26 cellular contexts compared by ENCODE assay signal in genomic region chr3:143333367-143333766, GRCh38.
"Had no signal": no experiment of that assay in that cellular context is flagged by ENCODE, and none has a peak within 500 bp of the region (broad histone marks: within the 10 kb centered on the region; RNA-seq: fewer than 3 reads in every experiment).

No MANE protein-coding gene starts in this region.

- H3K36me3 ChIP-seq: brain microvascular endothelial cell had no signal

- H3K27me3 ChIP-seq: brain microvascular endothelial cell, dorsolateral prefrontal cortex had no signal

- H3K36me3 Mint-ChIP-seq: activated naive CD4-positive, alpha-beta T cell treated with anti-CD3 and anti-CD28 coated beads, Interleukin-2, amount 10 ng/mL, durations not matched to agents 7 days and 5 days had no signal

- H3K4me3 Mint-ChIP-seq: activated CD4-positive, alpha-beta memory T cell treated with anti-CD3 and anti-CD28 coated beads, Interleukin-2, amount 10 ng/mL, durations not matched to agents 7 days and 5 days; activated CD4-positive, alpha-beta T cell treated with anti-CD3 and anti-CD28 coated beads, Interleukin-2, amount 10 ng/mL, durations not matched to agents 7 days and 5 days; activated naive CD4-positive, alpha-beta T cell treated with anti-CD3 and anti-CD28 coated beads, Interleukin-2, amount 10 ng/mL, durations not matched to agents 7 days and 5 days; activated naive CD8-positive, alpha-beta T cell; activated T-cell treated with anti-CD3 and anti-CD28 coated beads, Interleukin-2, amount 50 U/mL, for 24 hours; activated T-cell treated with anti-CD3 and anti-CD28 coated beads, Interleukin-2, amount 50 U/mL, for 72 hours; central memory CD8-positive, alpha-beta T cell; dendritic cell treated with granulocyte-macrophage colony-stimulating factor and Interleukin-4, amounts not matched to agents 40 ng/mL and 50 ng/mL, for 4 days; endodermal cell had no signal

- H3K9me3 Mint-ChIP-seq: activated CD4-positive, alpha-beta memory T cell treated with anti-CD3 and anti-CD28 coated beads, Interleukin-2, amount 10 ng/mL, durations not matched to agents 7 days and 5 days; activated CD4-positive, alpha-beta T cell treated with anti-CD3 and anti-CD28 coated beads, Interleukin-2, amount 10 ng/mL, durations not matched to agents 7 days and 5 days; activated naive CD4-positive, alpha-beta T cell treated with anti-CD3 and anti-CD28 coated beads, Interleukin-2, amount 10 ng/mL, durations not matched to agents 7 days and 5 days; activated T-cell treated with anti-CD3 and anti-CD28 coated beads, Interleukin-2, amount 50 U/mL, for 24 hours; activated T-cell treated with anti-CD3 and anti-CD28 coated beads, Interleukin-2, amount 50 U/mL, for 72 hours; central memory CD8-positive, alpha-beta T cell had no signal

- ATAC-seq: activated T-cell treated with anti-CD3 and anti-CD28 coated beads, Interleukin-2, amount 50 U/mL, for 72 hours; esophagus mucosa had no signal

- H3K27ac Mint-ChIP-seq: activated CD4-positive, alpha-beta memory T cell treated with anti-CD3 and anti-CD28 coated beads, Interleukin-2, amount 10 ng/mL, durations not matched to agents 7 days and 5 days; activated CD4-positive, alpha-beta T cell treated with anti-CD3 and anti-CD28 coated beads, Interleukin-2, amount 10 ng/mL, durations not matched to agents 7 days and 5 days; activated naive CD4-positive, alpha-beta T cell treated with anti-CD3 and anti-CD28 coated beads, Interleukin-2, amount 10 ng/mL, durations not matched to agents 7 days and 5 days; activated naive CD8-positive, alpha-beta T cell; activated T-cell treated with anti-CD3 and anti-CD28 coated beads, Interleukin-2, amount 50 U/mL, for 24 hours; activated T-cell treated with anti-CD3 and anti-CD28 coated beads, Interleukin-2, amount 50 U/mL, for 72 hours; dendritic cell treated with granulocyte-macrophage colony-stimulating factor and Interleukin-4, amounts not matched to agents 40 ng/mL and 50 ng/mL, for 4 days; endodermal cell had no signal

- H3K27ac ChIP-seq: brain microvascular endothelial cell, coronary artery, dorsolateral prefrontal cortex had no signal

- H3K4me1 Mint-ChIP-seq: activated CD4-positive, alpha-beta memory T cell treated with anti-CD3 and anti-CD28 coated beads, Interleukin-2, amount 10 ng/mL, durations not matched to agents 7 days and 5 days; activated CD4-positive, alpha-beta T cell treated with anti-CD3 and anti-CD28 coated beads, Interleukin-2, amount 10 ng/mL, durations not matched to agents 7 days and 5 days; activated naive CD4-positive, alpha-beta T cell treated with anti-CD3 and anti-CD28 coated beads, Interleukin-2, amount 10 ng/mL, durations not matched to agents 7 days and 5 days; central memory CD8-positive, alpha-beta T cell had no signal

- DNase-seq: activated CD4-positive, alpha-beta memory T cell treated with anti-CD3 and anti-CD28 coated beads, Interleukin-2, amount 10 ng/mL, durations not matched to agents 7 days and 5 days; activated CD4-positive, alpha-beta T cell treated with anti-CD3 and anti-CD28 coated beads for 1 hour; activated CD4-positive, alpha-beta T cell treated with anti-CD3 and anti-CD28 coated beads for 4 hours; activated CD4-positive, alpha-beta T cell treated with anti-CD3 and anti-CD28 coated beads, Interleukin-2, amount 10 ng/mL, durations not matched to agents 7 days and 5 days; activated CD4-positive, alpha-beta T cell treated with anti-CD3 and anti-CD28 coated beads, Interleukin-2, amount 50 U/mL, for 4 hours; activated CD8-positive, alpha-beta memory T cell treated with anti-CD3 and anti-CD28 coated beads, Interleukin-2, amount 50 U/mL, for 48 hours; activated gamma-delta T cell; activated naive CD4-positive, alpha-beta T cell; activated naive CD4-positive, alpha-beta T cell treated with anti-CD3 and anti-CD28 coated beads, Interleukin-2, amount 10 ng/mL, durations not matched to agents 7 days and 5 days; activated T-cell treated with anti-CD3 and anti-CD28 coated beads for 4 hours; activated T-cell treated with anti-CD3 and anti-CD28 coated beads, Interleukin-2, amount 50 U/mL, for 24 hours; activated T-cell treated with anti-CD3 and anti-CD28 coated beads, Interleukin-2, amount 50 U/mL, for 72 hours; amniotic stem cell; anterior cingulate cortex; brain microvascular endothelial cell; dorsolateral prefrontal cortex; effector memory CD4-positive, alpha-beta T cell; endodermal cell; foreskin fibroblast; head of caudate nucleus; T-helper 2 cell had no signal

- H3K4me3 ChIP-seq: coronary artery, dorsolateral prefrontal cortex had no signal

- H3K27me3 Mint-ChIP-seq: activated CD4-positive, alpha-beta memory T cell treated with anti-CD3 and anti-CD28 coated beads, Interleukin-2, amount 10 ng/mL, durations not matched to agents 7 days and 5 days; activated CD4-positive, alpha-beta T cell treated with anti-CD3 and anti-CD28 coated beads, Interleukin-2, amount 10 ng/mL, durations not matched to agents 7 days and 5 days; activated naive CD4-positive, alpha-beta T cell treated with anti-CD3 and anti-CD28 coated beads, Interleukin-2, amount 10 ng/mL, durations not matched to agents 7 days and 5 days; activated naive CD8-positive, alpha-beta T cell; activated T-cell treated with anti-CD3 and anti-CD28 coated beads, Interleukin-2, amount 50 U/mL, for 24 hours; central memory CD8-positive, alpha-beta T cell had no signal
